In the genomic region with DNA sequence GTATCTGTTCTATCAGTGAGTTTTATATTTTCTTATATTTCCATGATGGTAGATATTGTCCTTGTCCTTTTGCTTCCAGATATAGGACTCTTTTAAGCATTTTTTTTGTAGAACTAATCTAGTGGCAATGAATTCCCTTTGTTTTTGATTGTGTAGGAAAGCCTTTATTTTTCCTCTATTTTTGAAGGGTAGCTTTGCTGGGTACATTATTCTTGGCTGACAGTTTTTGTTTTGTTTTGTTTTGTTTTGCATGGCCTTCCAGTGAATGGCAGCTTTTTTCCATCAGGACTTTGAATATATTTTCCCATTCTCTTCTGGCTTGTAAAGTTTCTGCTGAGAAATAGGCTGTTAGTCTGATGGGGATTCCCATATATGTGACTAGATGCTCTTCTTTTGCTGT, we compare ENCODE assay signal across 28 cellular contexts.
"Had no signal": no experiment of that assay in that cellular context is flagged by ENCODE, and none has a peak within 500 bp of the region (broad histone marks: within the 10 kb centered on the region; RNA-seq: fewer than 3 reads in every experiment).

No MANE protein-coding gene starts in this region.

- H3K4me3 ChIP-seq: stomach, suprapubic skin, testis, thoracic aorta, thyroid gland, tibial artery, tibial nerve, transverse colon, upper lobe of left lung, upper lobe of right lung, uterus, vagina had no signal

- H3K4me1 Mint-ChIP-seq: stimulated activated effector memory CD8-positive, alpha-beta T cell treated with anti-CD3 and anti-CD28 coated beads, Interleukin-12 subunit alpha, Interleukin-12 subunit beta, amount 100 ng/mL, for 72 hours; stimulated activated memory B cell treated with anti-CD40 and anti-IgM and Interleukin-4, amounts not matched to agents 10 μg/mL and 1 μg/mL and 100 μg/mL, for 72 hours; stimulated activated naive B cell treated with anti-CD40 and anti-IgM and Interleukin-4, amounts not matched to agents 10 μg/mL and 1 μg/mL and 100 μg/mL, for 72 hours; stimulated activated naive CD8-positive, alpha-beta T cell treated with anti-CD3 and anti-CD28 coated beads, Interleukin-15, amount 100 ng/mL, for 72 hours had no signal

- H3K9me3 Mint-ChIP-seq: type B pancreatic cell had no signal

- H3K27ac Mint-ChIP-seq: stimulated activated effector memory CD8-positive, alpha-beta T cell treated with anti-CD3 and anti-CD28 coated beads, Interleukin-12 subunit alpha, Interleukin-12 subunit beta, amount 100 ng/mL, for 72 hours; stimulated activated memory B cell treated with anti-CD40 and anti-IgM and Interleukin-4, amounts not matched to agents 10 μg/mL and 1 μg/mL and 100 μg/mL, for 72 hours; stimulated activated naive B cell treated with anti-CD40 and anti-IgM and Interleukin-4, amounts not matched to agents 10 μg/mL and 1 μg/mL and 100 μg/mL, for 72 hours; stimulated activated naive CD8-positive, alpha-beta T cell treated with anti-CD3 and anti-CD28 coated beads, Interleukin-15, amount 100 ng/mL, for 72 hours; stimulated activated naive CD8-positive, alpha-beta T cell treated with anti-CD3 and anti-CD28 coated beads, Interleukin-15, Interleukin-2, amounts not matched to agents 100 ng/mL and 50 ng/mL, for 24 hours; type B pancreatic cell had no signal

- H3K4me3 Mint-ChIP-seq: stimulated activated effector memory CD8-positive, alpha-beta T cell treated with anti-CD3 and anti-CD28 coated beads, Interleukin-12 subunit alpha, Interleukin-12 subunit beta, amount 100 ng/mL, for 72 hours; stimulated activated memory B cell treated with anti-CD40 and anti-IgM and Interleukin-4, amounts not matched to agents 10 μg/mL and 1 μg/mL and 100 μg/mL, for 72 hours; stimulated activated naive B cell treated with anti-CD40 and anti-IgM and Interleukin-4, amounts not matched to agents 10 μg/mL and 1 μg/mL and 100 μg/mL, for 72 hours; stimulated activated naive CD8-positive, alpha-beta T cell treated with anti-CD3 and anti-CD28 coated beads, Interleukin-15, amount 100 ng/mL, for 72 hours; stimulated activated naive CD8-positive, alpha-beta T cell treated with anti-CD3 and anti-CD28 coated beads, Interleukin-15, Interleukin-2, amounts not matched to agents 100 ng/mL and 50 ng/mL, for 24 hours; type B pancreatic cell had no signal

- H3K36me3 Mint-ChIP-seq: stimulated activated effector memory CD8-positive, alpha-beta T cell treated with anti-CD3 and anti-CD28 coated beads, Interleukin-12 subunit alpha, Interleukin-12 subunit beta, amount 100 ng/mL, for 72 hours; stimulated activated memory B cell treated with anti-CD40 and anti-IgM and Interleukin-4, amounts not matched to agents 10 μg/mL and 1 μg/mL and 100 μg/mL, for 72 hours; type B pancreatic cell had no signal

- H3K27me3 Mint-ChIP-seq: stimulated activated naive CD8-positive, alpha-beta T cell treated with anti-CD3 and anti-CD28 coated beads, Interleukin-15, amount 100 ng/mL, for 72 hours had no signal

- H3K9me3 ChIP-seq: testis, thoracic aorta, thyroid gland, uterus, vagina had no signal

- H3K4me1 ChIP-seq: stomach, suprapubic skin, testis, thyroid gland, tibial artery, tibial nerve, transverse colon, upper lobe of left lung, upper lobe of right lung, uterus, vagina had no signal

- ATAC-seq: stimulated activated effector memory CD8-positive, alpha-beta T cell treated with anti-CD3 and anti-CD28 coated beads, Interleukin-12 subunit alpha, Interleukin-12 subunit beta, amount 100 ng/mL, for 72 hours; stimulated activated memory B cell treated with anti-CD40 and anti-IgM and Interleukin-4, amounts not matched to agents 10 μg/mL and 1 μg/mL and 100 μg/mL, for 72 hours; stimulated activated naive B cell treated with anti-CD40 and anti-IgM and Interleukin-4, amounts not matched to agents 10 μg/mL and 1 μg/mL and 100 μg/mL, for 72 hours; stimulated activated naive CD8-positive, alpha-beta T cell treated with anti-CD3 and anti-CD28 coated beads, Interleukin-15, amount 100 ng/mL, for 72 hours; stimulated activated naive CD8-positive, alpha-beta T cell treated with anti-CD3 and anti-CD28 coated beads, Interleukin-15, Interleukin-2, amounts not matched to agents 100 U/mL and 50 U/mL, for 24 hours; upper lobe of right lung had no signal

- DNase-seq: stimulated activated CD4-positive, alpha-beta T cell treated with anti-CD3 and anti-CD28 coated beads, Interleukin-2, amount 100 ng/mL, for 48 hours; stimulated activated CD4-positive, alpha-beta T cell treated with anti-CD3 and anti-CD28 coated beads, Interleukin-4, amount 100 ng/mL, for 1 hour; stimulated activated CD4-positive, alpha-beta T cell treated with anti-CD3 and anti-CD28 coated beads, Interleukin-4, amount 100 ng/mL, for 24 hours; stimulated activated CD4-positive, alpha-beta T cell treated with anti-CD3 and anti-CD28 coated beads, Interleukin-4, amount 100 ng/mL, for 4 hours; stimulated activated CD8-positive, alpha-beta memory T cell treated with anti-CD3 and anti-CD28 coated beads, Interleukin-4, amount 100 ng/mL, for 48 hours; stimulated activated naive B cell treated with anti-CD40 and anti-IgM and Interleukin-4, amounts not matched to agents 10 μg/mL and 1 μg/mL and 100 μg/mL, for 72 hours; stimulated activated naive CD4-positive, alpha-beta T cell; stimulated activated naive CD4-positive, alpha-beta T cell treated with Interleukin-2 at 50 U/mL for 16 hours; stimulated activated naive CD8-positive, alpha-beta T cell treated with anti-CD3 and anti-CD28 coated beads, Interleukin-15, amount 100 ng/mL, for 72 hours; stimulated activated naive CD8-positive, alpha-beta T cell treated with anti-CD3 and anti-CD28 coated beads, Interleukin-15, Interleukin-2, amounts not matched to agents 100 U/mL and 50 U/mL, for 24 hours; stomach; substantia nigra; testis; thyroid gland; tibial artery; transverse colon; trophoblast cell; upper lobe of left lung; upper lobe of right lung; uterus had no signal

- H3K27ac ChIP-seq: stomach, suprapubic skin, testis, thoracic aorta, thyroid gland, tibial artery, tibial nerve, transverse colon, upper lobe of left lung, upper lobe of right lung, uterus, vagina had no signal

- H3K36me3 ChIP-seq: stomach, suprapubic skin, thoracic aorta, thyroid gland, tibial artery, tibial nerve, transverse colon, upper lobe of left lung, upper lobe of right lung, uterus, vagina had no signal
